In the genomic region with DNA sequence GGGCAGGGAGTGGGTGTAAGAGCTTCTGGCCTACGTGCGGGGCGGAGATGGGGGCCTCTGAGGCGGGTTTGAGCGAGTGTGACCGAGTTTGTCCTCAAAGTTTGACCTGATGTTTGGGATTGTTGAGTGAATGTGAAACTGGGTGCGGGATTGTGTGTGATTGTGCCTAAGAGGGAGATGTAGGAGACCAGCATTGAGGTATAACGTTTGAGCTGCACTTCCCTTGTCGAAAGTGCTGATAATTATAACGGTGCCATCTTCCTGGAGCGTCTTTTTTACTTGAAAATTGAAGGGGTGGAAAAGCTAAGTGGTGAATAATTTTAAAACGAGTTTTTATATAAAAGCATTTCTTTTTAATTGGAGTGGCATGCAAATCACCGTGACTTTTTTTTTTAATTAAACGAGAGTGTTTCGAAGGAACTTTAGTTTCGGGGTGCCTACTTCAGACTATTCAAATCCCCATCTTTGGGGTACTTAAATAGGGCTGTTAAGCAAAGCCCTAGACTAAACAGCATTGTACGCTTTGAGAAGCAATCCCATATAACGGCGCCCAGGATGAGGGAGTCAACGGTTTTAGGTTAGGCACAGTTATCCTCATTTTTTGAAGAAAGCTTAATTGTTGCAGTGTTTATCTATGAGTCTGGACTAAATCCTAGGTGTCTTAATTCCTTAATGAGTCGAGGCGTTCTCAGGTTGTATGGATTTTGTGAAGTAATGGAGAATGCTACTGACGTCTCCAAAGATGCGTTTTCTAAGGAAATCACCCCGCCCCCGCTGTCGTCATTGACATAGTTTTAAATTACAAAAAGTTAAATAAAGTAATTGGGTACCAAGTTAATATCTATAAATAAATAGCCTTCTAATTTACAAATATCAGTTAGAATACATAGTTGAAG, we compare ENCODE assay signal across 3 cellular contexts.
A peak's percentile ranks its signal among the peaks of the same experiment; 100 is the strongest.
TF ChIP-seq lines count a peak whose summit lies in the region.

No MANE protein-coding gene starts in this region.

TF ChIP-seq in GM12891, 5 proteins besides CTCF, POLR2A, EP300 and RAD21:
- TF ChIP-seq PAX5 (IDR thresholded peaks at IDR 0.05; ENCODE audit: insufficient read depth, low read length, severe bottlenecking) (no peak), POLR2AphosphoS5 (IDR thresholded peaks at IDR 0.05; ENCODE audit: low read depth, low read length) (peak; percentile 10; the same call in 1 of the 2 replicates)

TF ChIP-seq in K562, 482 proteins besides CTCF, POLR2A, EP300 and RAD21 (continues in another document):
- TF ChIP-seq NELFE (IDR thresholded peaks at IDR 0.05; ENCODE audit: insufficient read depth, insufficient read length): no peak
- TF ChIP-seq, protein P1, sequence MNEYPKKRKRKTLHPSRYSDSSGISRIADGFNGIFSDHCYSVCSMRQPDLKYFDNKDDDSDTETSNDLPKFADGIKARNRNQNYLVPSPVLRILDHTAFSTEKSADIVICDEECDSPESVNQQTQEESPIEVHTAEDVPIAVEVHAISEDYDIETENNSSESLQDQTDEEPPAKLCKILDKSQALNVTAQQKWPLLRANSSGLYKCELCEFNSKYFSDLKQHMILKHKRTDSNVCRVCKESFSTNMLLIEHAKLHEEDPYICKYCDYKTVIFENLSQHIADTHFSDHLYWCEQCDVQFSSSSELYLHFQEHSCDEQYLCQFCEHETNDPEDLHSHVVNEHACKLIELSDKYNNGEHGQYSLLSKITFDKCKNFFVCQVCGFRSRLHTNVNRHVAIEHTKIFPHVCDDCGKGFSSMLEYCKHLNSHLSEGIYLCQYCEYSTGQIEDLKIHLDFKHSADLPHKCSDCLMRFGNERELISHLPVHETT (CRISPR knock-in tag; conservative IDR thresholded peaks at IDR 0.05 in 1 of 2, IDR thresholded peaks at IDR 0.05 in 1 of 2): 0 out of 4 replicates have a peak, but pooled peaks of 1 of the 2 experiments have one; percentile 21
- no peak for TF ChIP-seq ETS2 (tag; IDR thresholded peaks at IDR 0.05; ENCODE audit: borderline replicate concordance, poor library complexity, severe bottlenecking)
- no peak for TF ChIP-seq BACH1 (tag; IDR thresholded peaks at IDR 0.05)
- TF ChIP-seq, protein P2, sequence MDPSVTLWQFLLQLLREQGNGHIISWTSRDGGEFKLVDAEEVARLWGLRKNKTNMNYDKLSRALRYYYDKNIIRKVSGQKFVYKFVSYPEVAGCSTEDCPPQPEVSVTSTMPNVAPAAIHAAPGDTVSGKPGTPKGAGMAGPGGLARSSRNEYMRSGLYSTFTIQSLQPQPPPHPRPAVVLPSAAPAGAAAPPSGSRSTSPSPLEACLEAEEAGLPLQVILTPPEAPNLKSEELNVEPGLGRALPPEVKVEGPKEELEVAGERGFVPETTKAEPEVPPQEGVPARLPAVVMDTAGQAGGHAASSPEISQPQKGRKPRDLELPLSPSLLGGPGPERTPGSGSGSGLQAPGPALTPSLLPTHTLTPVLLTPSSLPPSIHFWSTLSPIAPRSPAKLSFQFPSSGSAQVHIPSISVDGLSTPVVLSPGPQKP (CRISPR knock-in tag; IDR thresholded peaks at IDR 0.05): no peak
- TF ChIP-seq CTBP1 (IDR thresholded peaks at IDR 0.05; ENCODE audit: borderline replicate concordance): no peak
- TF ChIP-seq, protein P3, sequence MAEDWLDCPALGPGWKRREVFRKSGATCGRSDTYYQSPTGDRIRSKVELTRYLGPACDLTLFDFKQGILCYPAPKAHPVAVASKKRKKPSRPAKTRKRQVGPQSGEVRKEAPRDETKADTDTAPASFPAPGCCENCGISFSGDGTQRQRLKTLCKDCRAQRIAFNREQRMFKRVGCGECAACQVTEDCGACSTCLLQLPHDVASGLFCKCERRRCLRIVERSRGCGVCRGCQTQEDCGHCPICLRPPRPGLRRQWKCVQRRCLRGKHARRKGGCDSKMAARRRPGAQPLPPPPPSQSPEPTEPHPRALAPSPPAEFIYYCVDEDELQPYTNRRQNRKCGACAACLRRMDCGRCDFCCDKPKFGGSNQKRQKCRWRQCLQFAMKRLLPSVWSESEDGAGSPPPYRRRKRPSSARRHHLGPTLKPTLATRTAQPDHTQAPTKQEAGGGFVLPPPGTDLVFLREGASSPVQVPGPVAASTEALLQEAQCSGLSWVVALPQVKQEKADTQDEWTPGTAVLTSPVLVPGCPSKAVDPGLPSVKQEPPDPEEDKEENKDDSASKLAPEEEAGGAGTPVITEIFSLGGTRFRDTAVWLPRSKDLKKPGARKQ (CRISPR knock-in tag; IDR thresholded peaks at IDR 0.05): no peak
- TF ChIP-seq CEBPG (CRISPR knock-in tag; IDR thresholded peaks at IDR 0.05): no peak
- TF ChIP-seq CEBPG (tag; conservative IDR thresholded peaks at IDR 0.05 in 1 of 2, IDR thresholded peaks at IDR 0.05 in 1 of 2): no peak
- TF ChIP-seq, protein P4, sequence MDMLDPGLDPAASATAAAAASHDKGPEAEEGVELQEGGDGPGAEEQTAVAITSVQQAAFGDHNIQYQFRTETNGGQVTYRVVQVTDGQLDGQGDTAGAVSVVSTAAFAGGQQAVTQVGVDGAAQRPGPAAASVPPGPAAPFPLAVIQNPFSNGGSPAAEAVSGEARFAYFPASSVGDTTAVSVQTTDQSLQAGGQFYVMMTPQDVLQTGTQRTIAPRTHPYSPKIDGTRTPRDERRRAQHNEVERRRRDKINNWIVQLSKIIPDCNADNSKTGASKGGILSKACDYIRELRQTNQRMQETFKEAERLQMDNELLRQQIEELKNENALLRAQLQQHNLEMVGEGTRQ (CRISPR knock-in tag; IDR thresholded peaks at IDR 0.05): no peak
- TF ChIP-seq, protein P5, sequence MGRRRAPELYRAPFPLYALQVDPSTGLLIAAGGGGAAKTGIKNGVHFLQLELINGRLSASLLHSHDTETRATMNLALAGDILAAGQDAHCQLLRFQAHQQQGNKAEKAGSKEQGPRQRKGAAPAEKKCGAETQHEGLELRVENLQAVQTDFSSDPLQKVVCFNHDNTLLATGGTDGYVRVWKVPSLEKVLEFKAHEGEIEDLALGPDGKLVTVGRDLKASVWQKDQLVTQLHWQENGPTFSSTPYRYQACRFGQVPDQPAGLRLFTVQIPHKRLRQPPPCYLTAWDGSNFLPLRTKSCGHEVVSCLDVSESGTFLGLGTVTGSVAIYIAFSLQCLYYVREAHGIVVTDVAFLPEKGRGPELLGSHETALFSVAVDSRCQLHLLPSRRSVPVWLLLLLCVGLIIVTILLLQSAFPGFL (CRISPR knock-in tag; IDR thresholded peaks at IDR 0.05): no peak
- no peak for TF ChIP-seq FOSL1 (tag; conservative IDR thresholded peaks at IDR 0.05)
- TF ChIP-seq KLF6 (CRISPR knock-in tag; IDR thresholded peaks at IDR 0.05; ENCODE audit: borderline replicate concordance): no peak
- TF ChIP-seq CHD2 (IDR thresholded peaks at IDR 0.05; ENCODE audit: low read depth, low read length): no peak
- TF ChIP-seq TCF3 (CRISPR knock-in tag; IDR thresholded peaks at IDR 0.05): no peak; the same call in 1 of the 2 replicates
- peak; percentile 65; the same call in 1 of the 2 replicates for TF ChIP-seq SUPT5H (IDR thresholded peaks at IDR 0.05)
- no peak for TF ChIP-seq BRCA1 (IDR thresholded peaks at IDR 0.05)
- no peak for TF ChIP-seq BRCA1 (CRISPR knock-in tag; IDR thresholded peaks at IDR 0.05)
- no peak for TF ChIP-seq KLF16 (IDR thresholded peaks at IDR 0.05)
- no peak for TF ChIP-seq SRSF3 (IDR thresholded peaks at IDR 0.05; ENCODE audit: insufficient read depth, low read length)
- no peak for TF ChIP-seq ZNF76 (CRISPR knock-in tag; IDR thresholded peaks at IDR 0.05; ENCODE audit: borderline replicate concordance)
- no peak for TF ChIP-seq FOXP1 (CRISPR knock-in tag; IDR thresholded peaks at IDR 0.05)

TF ChIP-seq in HepG2, 621 proteins besides CTCF, POLR2A, EP300 and RAD21 (continues in another document):
- TF ChIP-seq NFE2L1 (CRISPR knock-in tag; IDR thresholded peaks at IDR 0.05; ENCODE audit: borderline replicate concordance) (no peak), ZNF839 (CRISPR knock-in tag; IDR thresholded peaks at IDR 0.05; ENCODE audit: borderline replicate concordance) (no peak), ZFP37 (CRISPR knock-in tag; IDR thresholded peaks at IDR 0.05; ENCODE audit: borderline replicate concordance) (no peak), ZBTB3 (CRISPR knock-in tag; IDR thresholded peaks at IDR 0.05; ENCODE audit: borderline replicate concordance, low read depth) (no peak), SIN3A (IDR thresholded peaks at IDR 0.05; ENCODE audit: borderline replicate concordance, low read depth, low read length) (no peak), HES4 (CRISPR knock-in tag; IDR thresholded peaks at IDR 0.05; ENCODE audit: borderline replicate concordance) (no peak), TAF1 (CRISPR knock-in tag; IDR thresholded peaks at IDR 0.05) (no peak), SIN3B (IDR thresholded peaks at IDR 0.05; ENCODE audit: low read length) (no peak), ZFP36L2 (CRISPR knock-in tag; IDR thresholded peaks at IDR 0.05) (no peak), POLR2G (IDR thresholded peaks at IDR 0.05; ENCODE audit: low read depth, low read length) (peak; percentile 91), ZNF75D (CRISPR knock-in tag; IDR thresholded peaks at IDR 0.05; ENCODE audit: borderline replicate concordance) (no peak), XBP1 (CRISPR knock-in tag; IDR thresholded peaks at IDR 0.05) (peak; percentile 57; the same call in 1 of the 2 replicates), ATAD3A (CRISPR knock-in tag; IDR thresholded peaks at IDR 0.05) (no peak), RELA (CRISPR knock-in tag; IDR thresholded peaks at IDR 0.05) (no peak), RARA (CRISPR knock-in tag; IDR thresholded peaks at IDR 0.05) (no peak), SP5 (CRISPR knock-in tag; IDR thresholded peaks at IDR 0.05; ENCODE audit: borderline replicate concordance, low read depth) (no peak), NFYC (CRISPR knock-in tag; IDR thresholded peaks at IDR 0.05) (no peak), ZNF598 (CRISPR knock-in tag; IDR thresholded peaks at IDR 0.05; ENCODE audit: borderline replicate concordance) (no peak)
- TF ChIP-seq, protein P6, sequence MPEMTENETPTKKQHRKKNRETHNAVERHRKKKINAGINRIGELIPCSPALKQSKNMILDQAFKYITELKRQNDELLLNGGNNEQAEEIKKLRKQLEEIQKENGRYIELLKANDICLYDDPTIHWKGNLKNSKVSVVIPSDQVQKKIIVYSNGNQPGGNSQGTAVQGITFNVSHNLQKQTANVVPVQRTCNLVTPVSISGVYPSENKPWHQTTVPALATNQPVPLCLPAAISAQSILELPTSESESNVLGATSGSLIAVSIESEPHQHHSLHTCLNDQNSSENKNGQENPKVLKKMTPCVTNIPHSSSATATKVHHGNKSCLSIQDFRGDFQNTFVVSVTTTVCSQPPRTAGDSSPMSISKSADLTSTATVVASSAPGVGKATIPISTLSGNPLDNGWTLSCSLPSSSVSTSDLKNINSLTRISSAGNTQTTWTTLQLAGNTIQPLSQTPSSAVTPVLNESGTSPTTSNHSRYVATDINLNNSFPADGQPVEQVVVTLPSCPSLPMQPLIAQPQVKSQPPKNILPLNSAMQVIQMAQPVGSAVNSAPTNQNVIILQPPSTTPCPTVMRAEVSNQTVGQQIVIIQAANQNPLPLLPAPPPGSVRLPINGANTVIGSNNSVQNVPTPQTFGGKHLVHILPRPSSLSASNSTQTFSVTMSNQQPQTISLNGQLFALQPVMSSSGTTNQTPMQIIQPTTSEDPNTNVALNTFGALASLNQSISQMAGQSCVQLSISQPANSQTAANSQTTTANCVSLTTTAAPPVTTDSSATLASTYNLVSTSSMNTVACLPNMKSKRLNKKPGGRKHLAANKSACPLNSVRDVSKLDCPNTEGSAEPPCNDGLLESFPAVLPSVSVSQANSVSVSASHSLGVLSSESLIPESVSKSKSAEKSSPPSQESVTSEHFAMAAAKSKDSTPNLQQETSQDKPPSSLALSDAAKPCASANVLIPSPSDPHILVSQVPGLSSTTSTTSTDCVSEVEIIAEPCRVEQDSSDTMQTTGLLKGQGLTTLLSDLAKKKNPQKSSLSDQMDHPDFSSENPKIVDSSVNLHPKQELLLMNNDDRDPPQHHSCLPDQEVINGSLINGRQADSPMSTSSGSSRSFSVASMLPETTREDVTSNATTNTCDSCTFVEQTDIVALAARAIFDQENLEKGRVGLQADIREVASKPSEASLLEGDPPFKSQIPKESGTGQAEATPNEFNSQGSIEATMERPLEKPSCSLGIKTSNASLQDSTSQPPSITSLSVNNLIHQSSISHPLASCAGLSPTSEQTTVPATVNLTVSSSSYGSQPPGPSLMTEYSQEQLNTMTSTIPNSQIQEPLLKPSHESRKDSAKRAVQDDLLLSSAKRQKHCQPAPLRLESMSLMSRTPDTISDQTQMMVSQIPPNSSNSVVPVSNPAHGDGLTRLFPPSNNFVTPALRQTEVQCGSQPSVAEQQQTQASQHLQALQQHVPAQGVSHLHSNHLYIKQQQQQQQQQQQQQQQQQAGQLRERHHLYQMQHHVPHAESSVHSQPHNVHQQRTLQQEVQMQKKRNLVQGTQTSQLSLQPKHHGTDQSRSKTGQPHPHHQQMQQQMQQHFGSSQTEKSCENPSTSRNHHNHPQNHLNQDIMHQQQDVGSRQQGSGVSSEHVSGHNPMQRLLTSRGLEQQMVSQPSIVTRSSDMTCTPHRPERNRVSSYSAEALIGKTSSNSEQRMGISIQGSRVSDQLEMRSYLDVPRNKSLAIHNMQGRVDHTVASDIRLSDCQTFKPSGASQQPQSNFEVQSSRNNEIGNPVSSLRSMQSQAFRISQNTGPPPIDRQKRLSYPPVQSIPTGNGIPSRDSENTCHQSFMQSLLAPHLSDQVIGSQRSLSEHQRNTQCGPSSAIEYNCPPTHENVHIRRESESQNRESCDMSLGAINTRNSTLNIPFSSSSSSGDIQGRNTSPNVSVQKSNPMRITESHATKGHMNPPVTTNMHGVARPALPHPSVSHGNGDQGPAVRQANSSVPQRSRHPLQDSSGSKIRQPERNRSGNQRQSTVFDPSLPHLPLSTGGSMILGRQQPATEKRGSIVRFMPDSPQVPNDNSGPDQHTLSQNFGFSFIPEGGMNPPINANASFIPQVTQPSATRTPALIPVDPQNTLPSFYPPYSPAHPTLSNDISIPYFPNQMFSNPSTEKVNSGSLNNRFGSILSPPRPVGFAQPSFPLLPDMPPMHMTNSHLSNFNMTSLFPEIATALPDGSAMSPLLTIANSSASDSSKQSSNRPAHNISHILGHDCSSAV (CRISPR knock-in tag; IDR thresholded peaks at IDR 0.05; ENCODE audit: borderline replicate concordance): no peak
- TF ChIP-seq, protein P7, sequence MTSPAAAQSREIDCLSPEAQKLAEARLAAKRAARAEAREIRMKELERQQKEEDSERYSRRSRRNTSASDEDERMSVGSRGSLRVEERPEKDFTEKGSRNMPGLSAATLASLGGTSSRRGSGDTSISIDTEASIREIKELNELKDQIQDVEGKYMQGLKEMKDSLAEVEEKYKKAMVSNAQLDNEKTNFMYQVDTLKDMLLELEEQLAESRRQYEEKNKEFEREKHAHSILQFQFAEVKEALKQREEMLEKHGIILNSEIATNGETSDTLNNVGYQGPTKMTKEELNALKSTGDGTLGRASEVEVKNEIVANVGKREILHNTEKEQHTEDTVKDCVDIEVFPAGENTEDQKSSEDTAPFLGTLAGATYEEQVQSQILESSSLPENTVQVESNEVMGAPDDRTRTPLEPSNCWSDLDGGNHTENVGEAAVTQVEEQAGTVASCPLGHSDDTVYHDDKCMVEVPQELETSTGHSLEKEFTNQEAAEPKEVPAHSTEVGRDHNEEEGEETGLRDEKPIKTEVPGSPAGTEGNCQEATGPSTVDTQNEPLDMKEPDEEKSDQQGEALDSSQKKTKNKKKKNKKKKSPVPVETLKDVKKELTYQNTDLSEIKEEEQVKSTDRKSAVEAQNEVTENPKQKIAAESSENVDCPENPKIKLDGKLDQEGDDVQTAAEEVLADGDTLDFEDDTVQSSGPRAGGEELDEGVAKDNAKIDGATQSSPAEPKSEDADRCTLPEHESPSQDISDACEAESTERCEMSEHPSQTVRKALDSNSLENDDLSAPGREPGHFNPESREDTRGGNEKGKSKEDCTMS (CRISPR knock-in tag; conservative IDR thresholded peaks at IDR 0.05): no peak
- TF ChIP-seq, protein P8, sequence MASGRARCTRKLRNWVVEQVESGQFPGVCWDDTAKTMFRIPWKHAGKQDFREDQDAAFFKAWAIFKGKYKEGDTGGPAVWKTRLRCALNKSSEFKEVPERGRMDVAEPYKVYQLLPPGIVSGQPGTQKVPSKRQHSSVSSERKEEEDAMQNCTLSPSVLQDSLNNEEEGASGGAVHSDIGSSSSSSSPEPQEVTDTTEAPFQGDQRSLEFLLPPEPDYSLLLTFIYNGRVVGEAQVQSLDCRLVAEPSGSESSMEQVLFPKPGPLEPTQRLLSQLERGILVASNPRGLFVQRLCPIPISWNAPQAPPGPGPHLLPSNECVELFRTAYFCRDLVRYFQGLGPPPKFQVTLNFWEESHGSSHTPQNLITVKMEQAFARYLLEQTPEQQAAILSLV (CRISPR knock-in tag; IDR thresholded peaks at IDR 0.05; ENCODE audit: borderline replicate concordance): no peak
